In the genomic region with DNA sequence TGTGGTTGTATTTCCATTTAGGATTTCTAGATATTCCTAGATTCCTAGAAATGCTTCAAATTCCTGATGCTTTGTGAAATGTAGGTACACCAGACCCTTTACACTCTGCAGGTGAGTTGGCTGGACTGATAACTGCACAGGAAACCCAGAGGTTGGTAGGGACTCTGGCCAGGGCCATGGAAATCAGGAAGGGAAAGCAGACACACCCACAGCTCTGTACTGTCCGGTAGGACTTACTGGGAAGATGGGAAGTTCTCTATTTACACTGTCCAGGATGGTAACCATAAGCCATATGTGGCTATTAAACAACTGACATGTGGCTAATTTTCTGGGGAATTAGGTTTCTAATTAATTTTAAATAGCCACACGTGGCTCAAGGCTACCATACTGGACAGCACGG, we compare ENCODE assay signal across 18 cellular contexts. TPM values are rescaled to one million over a fixed set of nuclear protein-coding genes. Genes with fewer than 3 reads are reported as not detected.
DNase-seq lines count a peak whose midpoint lies in the region; ATAC-seq and TF ChIP-seq lines count a peak whose summit lies in the region.
"Had no signal": no experiment of that assay in that cellular context is flagged by ENCODE, and none has a peak within 500 bp of the region (broad histone marks: within the 10 kb centered on the region; RNA-seq: fewer than 3 reads in every experiment).

No MANE protein-coding gene starts in this region.

- H3K4me2 ChIP-seq in mammary epithelial cell (ENCODE audit: insufficient read depth, low read depth, low read length) (no peak overlapping the region), SK-N-SH (no peak overlapping the region)
- H3K4me2 ChIP-seq: KMS-11 had no signal

- no peak overlapping the region for H3K4me3 Mint-ChIP-seq in CD8-positive, alpha-beta memory T cell
- no peak overlapping the region for H3K4me3 Mint-ChIP-seq in central memory CD8-positive, alpha-beta T cell
- H3K4me3 Mint-ChIP-seq in naive thymus-derived CD4-positive, alpha-beta T cell, result no peak overlapping the region
- H3K4me3 Mint-ChIP-seq: HFFc6 had no signal

- H3K27me3 ChIP-seq in breast epithelium, result no peaks in the 10 kb centered on the region
- no peaks in the 10 kb centered on the region for H3K27me3 ChIP-seq in mammary epithelial cell (ENCODE audit: insufficient read depth, low read length)
- H3K27me3 ChIP-seq in CD8-positive, alpha-beta memory T cell (ENCODE audit: insufficient read depth, low read length, poor library complexity, severe bottlenecking), result no peaks in the 10 kb centered on the region
- H3K27me3 ChIP-seq in naive thymus-derived CD4-positive, alpha-beta T cell (ENCODE audit: control insufficient read depth in 2 of 2, insufficient read depth in 2 of 2, low read length in 2 of 2), result no peaks in the 10 kb centered on the region
- no peaks in the 10 kb centered on the region for H3K27me3 ChIP-seq in SK-N-SH (ENCODE audit: insufficient read depth)

- CTCF ChIA-PET in mammary epithelial cell (lab: Charles Lee; ENCODE audit: low non-redundant PET) (no interaction called here), SK-N-SH (lab: Yijun Ruan, JAX) (interaction anchor here (0.8 to 1.5 kb wide), 2 partner anchors 8 to 11 kb away, joined by 3 read pairs; no protein-coding TSS in a partner anchor)
- CTCF ChIA-PET in CD8-positive, alpha-beta memory T cell (lab: Charles Lee), result no interaction called here
- CTCF ChIA-PET in naive thymus-derived CD4-positive, alpha-beta T cell (lab: Charles Lee), result interaction anchor here (0.7 kb wide), 1 partner anchor 9 kb away, joined by 4 read pairs; no protein-coding TSS in a partner anchor

- TF ChIP-seq CTCF in breast epithelium (IDR thresholded peaks at IDR 0.05) (no peak), mammary epithelial cell (conservative IDR thresholded peaks at IDR 0.05 in 1 of 2, IDR thresholded peaks at IDR 0.05 in 1 of 2; ENCODE audit: extremely low read depth in 1 of 2, insufficient read depth in 1 of 2, low read depth in 1 of 2, low read length in 2 of 2) (no peak), SK-N-SH (IDR thresholded peaks at IDR 0.05) (no peak)

- no peaks in the 10 kb centered on the region for H3K36me3 ChIP-seq in breast epithelium
- peaks cover 4% of the 10 kb centered on the region for H3K36me3 ChIP-seq in mammary epithelial cell (ENCODE audit: insufficient read depth, low read length)
- peaks cover 33% of the 10 kb centered on the region for H3K36me3 ChIP-seq in CD8-positive, alpha-beta memory T cell (ENCODE audit: insufficient read depth, low read length)
- peaks cover 18 to 76% (median 19%) of the 10 kb centered on the region in 3 experiments for H3K36me3 ChIP-seq in naive thymus-derived CD4-positive, alpha-beta T cell (ENCODE audit: control insufficient read depth in 2 of 3, insufficient read depth in 3 of 3, low read length in 3 of 3)
- H3K36me3 ChIP-seq in SK-N-SH (replicated peaks in 1 of 2; ENCODE audit: control insufficient read depth in 1 of 2, insufficient read depth in 2 of 2, low read length in 1 of 2), result peaks cover 7 to 50% of the 10 kb centered on the region in 2 experiments

- H3K9ac ChIP-seq in mammary epithelial cell (ENCODE audit: insufficient read depth, low read length) (no peak overlapping the region), SK-N-SH (no peak overlapping the region)
- H3K9ac ChIP-seq: KMS-11 had no signal

- H4K20me1 ChIP-seq in mammary epithelial cell (ENCODE audit: insufficient read depth, low read length) (no peaks in the 10 kb centered on the region), SK-N-SH (ENCODE audit: insufficient read depth) (no peaks in the 10 kb centered on the region)

- POLR2A ChIA-PET in CD8-positive, alpha-beta memory T cell (lab: Charles Lee), result no interaction called here
- POLR2A ChIA-PET in naive thymus-derived CD4-positive, alpha-beta T cell (lab: Charles Lee), result no interaction called here
- POLR2A ChIA-PET in SK-N-SH (lab: Yijun Ruan, JAX), result no interaction called here

- TF ChIP-seq RAD21 in SK-N-SH (IDR thresholded peaks at IDR 0.05; ENCODE audit: low read length), result no peak

- H3K9me3 ChIP-seq in breast epithelium (no peaks in the 10 kb centered on the region), mammary epithelial cell (replicated peaks; ENCODE audit: insufficient read depth, low read length) (no peaks in the 10 kb centered on the region), SK-N-SH (no peaks in the 10 kb centered on the region)
- no peaks in the 10 kb centered on the region for H3K9me3 ChIP-seq in CD8-positive, alpha-beta memory T cell (ENCODE audit: low read length)
- H3K9me3 ChIP-seq in naive thymus-derived CD4-positive, alpha-beta T cell (ENCODE audit: control insufficient read depth in 2 of 3, low read length in 3 of 3), result no peaks in the 10 kb centered on the region

- H3F3A ChIP-seq in SK-N-SH (replicated peaks; ENCODE audit: insufficient read depth), result no peaks in the 10 kb centered on the region

- no peak for ATAC-seq in central memory CD8-positive, alpha-beta T cell (replicated peaks; ENCODE audit: extremely low read depth, poor library complexity, severe bottlenecking)
- no peak for ATAC-seq in naive thymus-derived CD4-positive, alpha-beta T cell
- ATAC-seq: HepG2, Panc1 had no signal

- peak overlapping the region in 6 of 8 donors; percentile 1 to 82 (median 72) for H3K27ac Mint-ChIP-seq in CD8-positive, alpha-beta memory T cell
- H3K27ac Mint-ChIP-seq in central memory CD8-positive, alpha-beta T cell (ENCODE audit: low read depth), result peak overlapping the region; percentile 41
- H3K27ac Mint-ChIP-seq in naive thymus-derived CD4-positive, alpha-beta T cell, result peak overlapping the region in 6 of 9 donors; percentile 2 to 84 (median 76)
- H3K27ac Mint-ChIP-seq: HFFc6 had no signal

- TF ChIP-seq EP300 in SK-N-SH (IDR thresholded peaks at IDR 0.05; ENCODE audit: borderline replicate concordance in 1 of 2, low read depth in 1 of 2, low read length in 1 of 2), result no peak

- in situ Hi-C loops in mammary epithelial cell (cut with MboI; ENCODE audit: low sequenced_read_pairs in 2 of 2), result loop anchor here (25.0 kb wide), 2 partner anchors 116 to 416 kb away; no protein-coding TSS in a partner anchor

- WGBS in mammary epithelial cell (ENCODE audit: low coverage, missing lambda C conversion rate), result 100% methylated on average over 3 of the region's 3 CpGs
- 96% methylated on average over 3 of the region's 3 CpGs for WGBS in SK-N-SH (ENCODE audit: low lambda C conversion rate)

- H3K4me3 ChIP-seq in breast epithelium (no peak overlapping the region), mammary epithelial cell (replicated peaks in 1 of 3; ENCODE audit: insufficient read depth in 1 of 3, low read depth in 2 of 3, low read length in 3 of 3) (no peak overlapping the region), SK-N-SH (ENCODE audit: low read depth in 2 of 2, low read length in 1 of 2) (no peak overlapping the region)
- H3K4me3 ChIP-seq in CD8-positive, alpha-beta memory T cell (ENCODE audit: low read length), result no peak overlapping the region
- H3K4me3 ChIP-seq in naive thymus-derived CD4-positive, alpha-beta T cell (ENCODE audit: low read length), result no peak overlapping the region

- no TSS peak for BruUV-seq in mammary epithelial cell (replicated peaks; lab: Mats Ljungman, UMichigan)

- intact Hi-C loops in breast epithelium (cut with DNase I; ENCODE audit: low total_unique reads), result no loop called here
- intact Hi-C loops in mammary epithelial cell (cut with micrococcal nuclease), result no loop called here
- intact Hi-C loops in naive thymus-derived CD4-positive, alpha-beta T cell (cut with micrococcal nuclease), result no loop called here

- H3K27ac ChIP-seq in breast epithelium, result peak overlapping the region; percentile 22 to 43
- no peak overlapping the region for H3K27ac ChIP-seq in mammary epithelial cell (ENCODE audit: insufficient read depth, low read depth, low read length)
- H3K27ac ChIP-seq in CD8-positive, alpha-beta memory T cell (ENCODE audit: low read depth, low read length), result no peak overlapping the region
- no peak overlapping the region for H3K27ac ChIP-seq in naive thymus-derived CD4-positive, alpha-beta T cell (ENCODE audit: low read depth, low read length)
- no peak overlapping the region for H3K27ac ChIP-seq in SK-N-SH (ENCODE audit: low read depth in 2 of 2, low read length in 1 of 2)
- H3K27ac ChIP-seq: C4-2B, KMS-11 had no signal

- no peaks in the 10 kb centered on the region for H3K27me3 Mint-ChIP-seq in CD8-positive, alpha-beta memory T cell
- no peaks in the 10 kb centered on the region for H3K27me3 Mint-ChIP-seq in central memory CD8-positive, alpha-beta T cell
- H3K27me3 Mint-ChIP-seq in naive thymus-derived CD4-positive, alpha-beta T cell, result no peaks in the 10 kb centered on the region

- H3K4me1 ChIP-seq in breast epithelium (peaks cover 0 to 6% of the 10 kb centered on the region in 2 donors), mammary epithelial cell (ENCODE audit: insufficient read depth, low read length) (peaks cover 6% of the 10 kb centered on the region), SK-N-SH (ENCODE audit: control insufficient read depth in 1 of 2, insufficient read depth in 2 of 2, low read depth in 1 of 2, low read length in 1 of 2) (peaks cover 0 to 2% of the 10 kb centered on the region in 2 experiments; a peak in 2 of 4 replicates)
- no peaks in the 10 kb centered on the region for H3K4me1 ChIP-seq in CD8-positive, alpha-beta memory T cell (ENCODE audit: insufficient read depth, low read length)
- no peaks in the 10 kb centered on the region for H3K4me1 ChIP-seq in naive thymus-derived CD4-positive, alpha-beta T cell (ENCODE audit: control insufficient read depth in 2 of 2, insufficient read depth in 2 of 2, low read length in 2 of 2)

- TF ChIP-seq POLR2A in breast epithelium (IDR thresholded peaks at IDR 0.05), result no peak

- H3K79me2 ChIP-seq in mammary epithelial cell (ENCODE audit: insufficient read depth, low read length) (no peaks in the 10 kb centered on the region), SK-N-SH (ENCODE audit: insufficient read depth) (no peaks in the 10 kb centered on the region)

- dilution Hi-C loops in mammary epithelial cell (cut with HindIII; ENCODE audit: low sequenced_read_pairs), result no loop called here

- H3K4me1 Mint-ChIP-seq in CD8-positive, alpha-beta memory T cell, result peaks cover 8 to 11% (median 9%) of the 10 kb centered on the region in 3 donors
- peaks cover 21% of the 10 kb centered on the region for H3K4me1 Mint-ChIP-seq in central memory CD8-positive, alpha-beta T cell
- peaks cover 5 to 25% (median 10%) of the 10 kb centered on the region in 7 donors for H3K4me1 Mint-ChIP-seq in naive thymus-derived CD4-positive, alpha-beta T cell

- DNase-seq in breast epithelium (ENCODE audit: low spot score in 2 of 2) (no peak), mammary epithelial cell (no peak), SK-N-SH (no peak), NCI-H2081 (lab: John Stamatoyannopoulos, UW) (no peak), foreskin melanocyte (no peak)
- DNase-seq in CD8-positive, alpha-beta memory T cell, result no peak
- DNase-seq in central memory CD8-positive, alpha-beta T cell (ENCODE audit: low spot score in 2 of 2), result no peak
- DNase-seq in naive thymus-derived CD4-positive, alpha-beta T cell, result no peak
- DNase-seq: Calu3, DMS53, HFFc6, NCI-H1048, NCI-H1436 treated with DMSO at 0.1 percent for 48 hours, NCI-H510A treated with DMSO at 0.1 percent for 48 hours had no signal

- H3K9me2 ChIP-seq in SK-N-SH, result no peaks in the 10 kb centered on the region

- H2AFZ ChIP-seq in mammary epithelial cell (ENCODE audit: low read depth, low read length) (no peak overlapping the region), SK-N-SH (ENCODE audit: low read depth) (no peak overlapping the region)

- H3K9me3 Mint-ChIP-seq in CD8-positive, alpha-beta memory T cell, result no peaks in the 10 kb centered on the region
- no peaks in the 10 kb centered on the region for H3K9me3 Mint-ChIP-seq in central memory CD8-positive, alpha-beta T cell
- H3K9me3 Mint-ChIP-seq in naive thymus-derived CD4-positive, alpha-beta T cell, result no peaks in the 10 kb centered on the region
- H3K9me3 Mint-ChIP-seq: HFFc6 had no signal

- H3K36me3 Mint-ChIP-seq in CD8-positive, alpha-beta memory T cell, result peaks cover 0 to 81% (median 12%) of the 10 kb centered on the region in 3 donors
- peaks cover 39% of the 10 kb centered on the region for H3K36me3 Mint-ChIP-seq in central memory CD8-positive, alpha-beta T cell (ENCODE audit: insufficient read depth)
- peaks cover 17 to 55% (median 18%) of the 10 kb centered on the region in 5 donors for H3K36me3 Mint-ChIP-seq in naive thymus-derived CD4-positive, alpha-beta T cell

RNA-seq across cellular contexts. Expression of gene NEMP2, which starts 31.4 kb away (rescaled TPM):
- total RNA-seq in breast epithelium, result 1 to 10 TPM; 4.5 to 6.6 (median 5.2) TPM
- total RNA-seq in mammary epithelial cell, result 1 to 10 TPM; 5.0 to 6.0 TPM
- 3.1 TPM for polyA plus RNA-seq in mammary epithelial cell
- 11.3 TPM for polyA minus RNA-seq in mammary epithelial cell
- 10 to 100 TPM; 16.9 to 17.5 TPM for total RNA-seq in CD8-positive, alpha-beta memory T cell
- 10.5 TPM for polyA plus RNA-seq in CD8-positive, alpha-beta memory T cell
- total RNA-seq in naive thymus-derived CD4-positive, alpha-beta T cell, result 10 to 100 TPM; 11.1 to 30.8 (median 18.4) TPM
- polyA plus RNA-seq in naive thymus-derived CD4-positive, alpha-beta T cell, result 10 to 100 TPM; 10.0 to 13.4 TPM
- polyA plus RNA-seq in SK-N-SH (2012; rRNA removed), result 1.8 and 2.0 TPM in 2 replicates
- polyA plus RNA-seq in SK-N-SH (2012; cell fraction: cytosol; rRNA removed), result 1.8 and 3.0 TPM in 2 replicates
- 0.39 and 0.77 TPM in 2 replicates for polyA plus RNA-seq in SK-N-SH (2012; cell fraction: nucleus; rRNA removed)

Comparison
In these comparisons a context has a peak if more than half of its experiments do, and no peak if none do; other contexts are left out.
1. H3K27ac ChIP-seq: peak in breast epithelium (2 of 2); none in mammary epithelial cell (single experiment), CD8-positive, alpha-beta memory T cell (single experiment), naive thymus-derived CD4-positive, alpha-beta T cell (single experiment) and SK-N-SH (0 of 2).
2. CTCF ChIA-PET loops: an anchor here in naive thymus-derived CD4-positive, alpha-beta T cell (0.7 kb wide) and SK-N-SH (0.8 to 1.5 kb wide); none called in mammary epithelial cell and CD8-positive, alpha-beta memory T cell.
3. Peak in every context shown above with its lines, with median percentiles within 50 percentile points of each other: H3K27ac Mint-ChIP-seq.